40 cellular contexts compared by ENCODE assay signal in the genomic region with DNA sequence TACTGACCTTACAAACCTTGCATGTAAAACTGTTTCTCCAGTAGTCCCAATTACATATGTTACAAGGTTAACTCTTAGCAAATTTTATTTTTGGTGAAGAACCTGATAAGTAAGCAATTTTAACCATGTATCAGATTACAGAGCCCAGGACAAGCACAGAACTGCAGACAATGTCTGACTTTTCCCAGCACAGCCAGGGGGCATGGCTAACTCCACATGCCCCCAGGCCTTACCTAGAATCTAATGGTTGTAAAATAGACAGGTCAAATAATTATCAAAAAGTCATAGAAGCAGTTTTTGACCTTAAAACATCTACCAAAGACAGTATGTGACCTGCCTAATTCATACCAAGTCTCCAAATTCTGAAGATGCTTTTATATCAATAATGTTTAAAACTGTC.
"Had no signal": no experiment of that assay in that cellular context is flagged by ENCODE, and none has a peak within 500 bp of the region (broad histone marks: within the 10 kb centered on the region; RNA-seq: fewer than 3 reads in every experiment).

No MANE protein-coding gene starts in this region.

- H3K27me3 ChIP-seq: adrenal gland, ascending aorta, body of pancreas, brain microvascular endothelial cell, breast epithelium, cardiac muscle cell had no signal

- DNase-seq: activated effector memory CD4-positive, alpha-beta T cell treated with anti-CD3 and anti-CD28 coated beads, Interleukin-2, amount 50 U/mL, for 16 hours; activated effector memory CD4-positive, alpha-beta T cell treated with Interleukin-2 at 50 U/mL for 16 hours; activated gamma-delta T cell; activated gamma-delta T cell treated with Interleukin-2 at 50 U/mL for 16 hours; activated naive CD4-positive, alpha-beta T cell; activated naive CD4-positive, alpha-beta T cell treated with anti-CD3 and anti-CD28 coated beads for 36 hours; activated naive CD4-positive, alpha-beta T cell treated with anti-CD3 and anti-CD28 coated beads, Interleukin-2, amount 10 ng/mL, durations not matched to agents 7 days and 5 days; activated naive CD4-positive, alpha-beta T cell treated with anti-CD3 and anti-CD28 coated beads, Interleukin-2, amount 50 U/mL, for 16 hours; activated naive CD4-positive, alpha-beta T cell treated with Interleukin-2 at 50 U/mL for 16 hours; activated naive CD8-positive, alpha-beta T cell treated with anti-CD3 and anti-CD28 coated beads for 36 hours; activated naive CD8-positive, alpha-beta T cell treated with anti-CD3 and anti-CD28 coated beads, Interleukin-2, amount 10 ng/mL, durations not matched to agents 7 days and 5 days; activated naive CD8-positive, alpha-beta T cell treated with anti-CD3 and anti-CD28 coated beads, Interleukin-2, amount 50 U/mL, for 24 hours; activated T-cell treated with anti-CD3 and anti-CD28 coated beads for 4 hours; activated T-cell treated with anti-CD3 and anti-CD28 coated beads, Interleukin-2, amount 50 U/mL, for 1 hour; activated T-cell treated with anti-CD3 and anti-CD28 coated beads, Interleukin-2, amount 50 U/mL, for 24 hours; activated T-cell treated with anti-CD3 and anti-CD28 coated beads, Interleukin-2, amount 50 U/mL, for 4 hours; activated T-cell treated with anti-CD3 and anti-CD28 coated beads, Interleukin-2, amount 50 U/mL, for 48 hours; adrenal gland; amniotic stem cell; amygdala; anterior cingulate cortex; aorta; body of pancreas; brain microvascular endothelial cell; caudate nucleus; central memory CD4-positive, alpha-beta T cell; cerebellar nuclear complex had no signal

- FAIRE-seq: astrocyte, bronchial epithelial cell had no signal

- H3K27me3 Mint-ChIP-seq: activated naive CD4-positive, alpha-beta T cell treated with anti-CD3 and anti-CD28 coated beads, Interleukin-2, amount 10 ng/mL, durations not matched to agents 7 days and 5 days; activated naive CD4-positive, alpha-beta T cell treated with anti-CD3 and anti-CD28 coated beads, Interleukin-2, amount 50 U/mL, for 24 hours; activated naive CD8-positive, alpha-beta T cell; activated naive CD8-positive, alpha-beta T cell treated with anti-CD3 and anti-CD28 coated beads for 36 hours; activated naive CD8-positive, alpha-beta T cell treated with anti-CD3 and anti-CD28 coated beads, Interleukin-2, amount 10 ng/mL, durations not matched to agents 7 days and 5 days; activated naive CD8-positive, alpha-beta T cell treated with anti-CD3 and anti-CD28 coated beads, Interleukin-2, amount 50 U/mL, for 24 hours; activated T-cell treated with anti-CD3 and anti-CD28 coated beads, Interleukin-2, amount 50 U/mL, for 24 hours; activated T-helper 17 cell treated with anti-CD3 and anti-CD28 coated beads, Interleukin-2, amount 50 U/mL, for 72 hours; central memory CD8-positive, alpha-beta T cell had no signal

- H3K27ac Mint-ChIP-seq: activated naive CD4-positive, alpha-beta T cell treated with anti-CD3 and anti-CD28 coated beads for 36 hours; activated naive CD4-positive, alpha-beta T cell treated with anti-CD3 and anti-CD28 coated beads, Interleukin-2, amount 10 ng/mL, durations not matched to agents 7 days and 5 days; activated naive CD4-positive, alpha-beta T cell treated with anti-CD3 and anti-CD28 coated beads, Interleukin-2, amount 50 U/mL, for 24 hours; activated naive CD4-positive, alpha-beta T cell treated with anti-CD3 and anti-CD28 coated beads, Interleukin-2, amount 50 U/mL, for 72 hours; activated naive CD8-positive, alpha-beta T cell; activated naive CD8-positive, alpha-beta T cell treated with anti-CD3 and anti-CD28 coated beads for 36 hours; activated naive CD8-positive, alpha-beta T cell treated with anti-CD3 and anti-CD28 coated beads, Interleukin-2, amount 10 ng/mL, durations not matched to agents 7 days and 5 days; activated naive CD8-positive, alpha-beta T cell treated with anti-CD3 and anti-CD28 coated beads, Interleukin-2, amount 50 U/mL, for 24 hours; activated T-cell treated with anti-CD3 and anti-CD28 coated beads, Interleukin-2, amount 50 U/mL, for 24 hours; activated T-helper 1 cell treated with anti-CD3 and anti-CD28 coated beads, Interleukin-12 subunit alpha, Interleukin-12 subunit beta, Interleukin-2, Interleukin-4 antibody, amounts not matched to agents 30 ng/mL and 10 ng/mL and 1 ng/mL, durations not matched to agents 14 hours and 24 hours and 36 hours; activated T-helper 17 cell treated with anti-CD3 and anti-CD28 coated beads, Interleukin-2, amount 50 U/mL, for 72 hours; activated T-helper 2 cell treated with anti-CD3 and anti-CD28 coated beads, Interferon-gamma antibody, Interleukin-2, Interleukin-4, amounts not matched to agents 10 μg/mL and 5 μg/mL and 100 μg/mL, durations not matched to agents 14 hours and 24 hours and 36 hours; brain had no signal

- H3K36me3 ChIP-seq: adrenal gland, ascending aorta, brain microvascular endothelial cell, breast epithelium, cardiac muscle cell had no signal

- H3K27ac ChIP-seq: adrenal gland, ascending aorta, body of pancreas, brain microvascular endothelial cell, breast epithelium, cardiac muscle cell had no signal

- H3K9me3 ChIP-seq: adrenal gland, ascending aorta, body of pancreas had no signal

- H3K36me3 Mint-ChIP-seq: brain had no signal

- H3K4me1 ChIP-seq: adrenal gland, ascending aorta, body of pancreas, breast epithelium had no signal

- H3K4me3 ChIP-seq: adrenal gland, ascending aorta, body of pancreas, breast epithelium, cardiac muscle cell had no signal

- H3K4me1 Mint-ChIP-seq: brain; central memory CD8-positive, alpha-beta T cell had no signal

- H3K4me3 Mint-ChIP-seq: activated naive CD4-positive, alpha-beta T cell treated with anti-CD3 and anti-CD28 coated beads for 36 hours; activated naive CD4-positive, alpha-beta T cell treated with anti-CD3 and anti-CD28 coated beads, Interleukin-2, amount 10 ng/mL, durations not matched to agents 7 days and 5 days; activated naive CD4-positive, alpha-beta T cell treated with anti-CD3 and anti-CD28 coated beads, Interleukin-2, amount 50 U/mL, for 24 hours; activated naive CD8-positive, alpha-beta T cell; activated naive CD8-positive, alpha-beta T cell treated with anti-CD3 and anti-CD28 coated beads for 36 hours; activated naive CD8-positive, alpha-beta T cell treated with anti-CD3 and anti-CD28 coated beads, Interleukin-2, amount 10 ng/mL, durations not matched to agents 7 days and 5 days; activated naive CD8-positive, alpha-beta T cell treated with anti-CD3 and anti-CD28 coated beads, Interleukin-2, amount 50 U/mL, for 24 hours; activated T-cell treated with anti-CD3 and anti-CD28 coated beads, Interleukin-2, amount 50 U/mL, for 24 hours; activated T-cell treated with anti-CD3 and anti-CD28 coated beads, Interleukin-2, amount 50 U/mL, for 4 hours; activated T-helper 1 cell treated with anti-CD3 and anti-CD28 coated beads, Interleukin-12 subunit alpha, Interleukin-12 subunit beta, Interleukin-2, Interleukin-4 antibody, amounts not matched to agents 30 ng/mL and 10 ng/mL and 1 ng/mL, durations not matched to agents 14 hours and 24 hours and 36 hours; activated T-helper 17 cell treated with anti-CD3 and anti-CD28 coated beads, Interleukin-2, amount 50 U/mL, for 72 hours; brain; central memory CD8-positive, alpha-beta T cell had no signal

- ATAC-seq: activated naive CD4-positive, alpha-beta T cell treated with anti-CD3 and anti-CD28 coated beads, Interleukin-2, amount 50 U/mL, for 72 hours; activated naive CD8-positive, alpha-beta T cell treated with anti-CD3 and anti-CD28 coated beads, Interleukin-2, amount 50 U/mL, for 24 hours; activated T-cell treated with anti-CD3 and anti-CD28 coated beads, Interleukin-2, amount 50 U/mL, for 4 hours; activated T-helper 17 cell treated with anti-CD3 and anti-CD28 coated beads, Interleukin-2, amount 50 U/mL, for 72 hours; body of pancreas had no signal
